41 cellular contexts compared by ENCODE assay signal in the genomic region with DNA sequence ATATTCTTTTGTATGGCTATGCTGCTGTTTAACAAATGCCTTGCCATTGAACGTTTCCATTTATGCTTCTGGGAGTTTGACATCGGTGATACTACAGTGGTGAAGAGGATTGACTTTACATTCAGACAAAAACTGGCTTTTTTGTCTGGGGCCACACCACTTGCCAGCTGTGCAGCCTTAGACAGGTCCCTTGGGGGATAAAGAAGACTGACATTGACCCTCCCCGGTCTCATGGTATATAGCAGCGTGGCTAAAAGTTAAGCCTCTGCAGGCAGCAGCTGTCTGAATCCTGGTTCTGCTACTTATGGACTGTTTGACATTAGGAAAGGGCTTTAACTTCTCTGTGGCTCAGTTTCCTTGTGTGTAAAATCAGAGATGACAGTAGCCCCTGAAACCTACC. TPM values are rescaled to one million over a fixed set of nuclear protein-coding genes. Genes with fewer than 3 reads are reported as not detected.
"Had no signal": no experiment of that assay in that cellular context is flagged by ENCODE, and none has a peak within 500 bp of the region (broad histone marks: within the 10 kb centered on the region; RNA-seq: fewer than 3 reads in every experiment).

No MANE protein-coding gene starts in this region.

- H3K27ac ChIP-seq: adrenal gland, ascending aorta, body of pancreas, brain microvascular endothelial cell, breast epithelium, cardiac muscle cell had no signal

- H3K9me3 Mint-ChIP-seq: activated naive CD4-positive, alpha-beta T cell treated with anti-CD3 and anti-CD28 coated beads for 36 hours; activated naive CD4-positive, alpha-beta T cell treated with anti-CD3 and anti-CD28 coated beads, Interleukin-2, amount 10 ng/mL, durations not matched to agents 7 days and 5 days; activated naive CD4-positive, alpha-beta T cell treated with anti-CD3 and anti-CD28 coated beads, Interleukin-2, amount 50 U/mL, for 24 hours; activated naive CD4-positive, alpha-beta T cell treated with anti-CD3 and anti-CD28 coated beads, Interleukin-2, amount 50 U/mL, for 72 hours; activated naive CD8-positive, alpha-beta T cell treated with anti-CD3 and anti-CD28 coated beads for 36 hours; activated naive CD8-positive, alpha-beta T cell treated with anti-CD3 and anti-CD28 coated beads, Interleukin-2, amount 10 ng/mL, durations not matched to agents 7 days and 5 days; activated naive CD8-positive, alpha-beta T cell treated with anti-CD3 and anti-CD28 coated beads, Interleukin-2, amount 50 U/mL, for 24 hours; activated T-cell treated with anti-CD3 and anti-CD28 coated beads, Interleukin-2, amount 50 U/mL, for 24 hours; activated T-cell treated with anti-CD3 and anti-CD28 coated beads, Interleukin-2, amount 50 U/mL, for 4 hours; activated T-cell treated with anti-CD3 and anti-CD28 coated beads, Interleukin-2, amount 50 U/mL, for 72 hours; activated T-helper 1 cell treated with anti-CD3 and anti-CD28 coated beads, Interleukin-12 subunit alpha, Interleukin-12 subunit beta, Interleukin-2, Interleukin-4 antibody, amounts not matched to agents 30 ng/mL and 10 ng/mL and 1 ng/mL, durations not matched to agents 14 hours and 24 hours and 36 hours; activated T-helper 17 cell treated with anti-CD3 and anti-CD28 coated beads, Interleukin-2, amount 50 U/mL, for 72 hours; activated T-helper 2 cell treated with anti-CD3 and anti-CD28 coated beads, Interferon-gamma antibody, Interleukin-2, Interleukin-4, amounts not matched to agents 10 μg/mL and 5 μg/mL and 100 μg/mL, durations not matched to agents 14 hours and 24 hours and 36 hours; central memory CD8-positive, alpha-beta T cell had no signal

- H3K4me3 ChIP-seq: adrenal gland, ascending aorta, body of pancreas, breast epithelium, cardiac muscle cell had no signal

- H3K27ac Mint-ChIP-seq: activated naive CD4-positive, alpha-beta T cell treated with anti-CD3 and anti-CD28 coated beads for 36 hours; activated naive CD4-positive, alpha-beta T cell treated with anti-CD3 and anti-CD28 coated beads, Interleukin-2, amount 10 ng/mL, durations not matched to agents 7 days and 5 days; activated naive CD4-positive, alpha-beta T cell treated with anti-CD3 and anti-CD28 coated beads, Interleukin-2, amount 50 U/mL, for 24 hours; activated naive CD4-positive, alpha-beta T cell treated with anti-CD3 and anti-CD28 coated beads, Interleukin-2, amount 50 U/mL, for 72 hours; activated naive CD8-positive, alpha-beta T cell; activated naive CD8-positive, alpha-beta T cell treated with anti-CD3 and anti-CD28 coated beads for 36 hours; activated naive CD8-positive, alpha-beta T cell treated with anti-CD3 and anti-CD28 coated beads, Interleukin-2, amount 10 ng/mL, durations not matched to agents 7 days and 5 days; activated naive CD8-positive, alpha-beta T cell treated with anti-CD3 and anti-CD28 coated beads, Interleukin-2, amount 50 U/mL, for 24 hours; activated T-cell treated with anti-CD3 and anti-CD28 coated beads, Interleukin-2, amount 50 U/mL, for 24 hours; activated T-cell treated with anti-CD3 and anti-CD28 coated beads, Interleukin-2, amount 50 U/mL, for 72 hours; activated T-helper 1 cell treated with anti-CD3 and anti-CD28 coated beads, Interleukin-12 subunit alpha, Interleukin-12 subunit beta, Interleukin-2, Interleukin-4 antibody, amounts not matched to agents 30 ng/mL and 10 ng/mL and 1 ng/mL, durations not matched to agents 14 hours and 24 hours and 36 hours; activated T-helper 17 cell treated with anti-CD3 and anti-CD28 coated beads, Interleukin-2, amount 50 U/mL, for 72 hours; activated T-helper 2 cell treated with anti-CD3 and anti-CD28 coated beads, Interferon-gamma antibody, Interleukin-2, Interleukin-4, amounts not matched to agents 10 μg/mL and 5 μg/mL and 100 μg/mL, durations not matched to agents 14 hours and 24 hours and 36 hours; brain had no signal

- H3K4me1 ChIP-seq: adrenal gland, ascending aorta, body of pancreas, breast epithelium had no signal

- H3K27me3 Mint-ChIP-seq: activated naive CD4-positive, alpha-beta T cell treated with anti-CD3 and anti-CD28 coated beads, Interleukin-2, amount 10 ng/mL, durations not matched to agents 7 days and 5 days; activated naive CD8-positive, alpha-beta T cell treated with anti-CD3 and anti-CD28 coated beads, Interleukin-2, amount 10 ng/mL, durations not matched to agents 7 days and 5 days had no signal

- H3K36me3 Mint-ChIP-seq: activated naive CD4-positive, alpha-beta T cell treated with anti-CD3 and anti-CD28 coated beads, Interleukin-2, amount 10 ng/mL, durations not matched to agents 7 days and 5 days; activated naive CD4-positive, alpha-beta T cell treated with anti-CD3 and anti-CD28 coated beads, Interleukin-2, amount 50 U/mL, for 24 hours; activated naive CD4-positive, alpha-beta T cell treated with anti-CD3 and anti-CD28 coated beads, Interleukin-2, amount 50 U/mL, for 72 hours; activated naive CD8-positive, alpha-beta T cell; activated naive CD8-positive, alpha-beta T cell treated with anti-CD3 and anti-CD28 coated beads for 36 hours; activated naive CD8-positive, alpha-beta T cell treated with anti-CD3 and anti-CD28 coated beads, Interleukin-2, amount 10 ng/mL, durations not matched to agents 7 days and 5 days; brain had no signal

- H3K9me3 ChIP-seq: adrenal gland, ascending aorta, body of pancreas, breast epithelium had no signal

- H3K4me3 Mint-ChIP-seq: activated naive CD4-positive, alpha-beta T cell treated with anti-CD3 and anti-CD28 coated beads for 36 hours; activated naive CD4-positive, alpha-beta T cell treated with anti-CD3 and anti-CD28 coated beads, Interleukin-2, amount 10 ng/mL, durations not matched to agents 7 days and 5 days; activated naive CD4-positive, alpha-beta T cell treated with anti-CD3 and anti-CD28 coated beads, Interleukin-2, amount 50 U/mL, for 24 hours; activated naive CD8-positive, alpha-beta T cell; activated naive CD8-positive, alpha-beta T cell treated with anti-CD3 and anti-CD28 coated beads for 36 hours; activated naive CD8-positive, alpha-beta T cell treated with anti-CD3 and anti-CD28 coated beads, Interleukin-2, amount 10 ng/mL, durations not matched to agents 7 days and 5 days; activated naive CD8-positive, alpha-beta T cell treated with anti-CD3 and anti-CD28 coated beads, Interleukin-2, amount 50 U/mL, for 24 hours; activated T-cell treated with anti-CD3 and anti-CD28 coated beads, Interleukin-2, amount 50 U/mL, for 24 hours; activated T-cell treated with anti-CD3 and anti-CD28 coated beads, Interleukin-2, amount 50 U/mL, for 4 hours; activated T-cell treated with anti-CD3 and anti-CD28 coated beads, Interleukin-2, amount 50 U/mL, for 72 hours; activated T-helper 1 cell treated with anti-CD3 and anti-CD28 coated beads, Interleukin-12 subunit alpha, Interleukin-12 subunit beta, Interleukin-2, Interleukin-4 antibody, amounts not matched to agents 30 ng/mL and 10 ng/mL and 1 ng/mL, durations not matched to agents 14 hours and 24 hours and 36 hours; activated T-helper 17 cell treated with anti-CD3 and anti-CD28 coated beads, Interleukin-2, amount 50 U/mL, for 72 hours; brain; central memory CD8-positive, alpha-beta T cell had no signal

- H3K4me1 Mint-ChIP-seq: activated naive CD4-positive, alpha-beta T cell treated with anti-CD3 and anti-CD28 coated beads, Interleukin-2, amount 10 ng/mL, durations not matched to agents 7 days and 5 days; activated naive CD4-positive, alpha-beta T cell treated with anti-CD3 and anti-CD28 coated beads, Interleukin-2, amount 50 U/mL, for 24 hours; activated naive CD8-positive, alpha-beta T cell treated with anti-CD3 and anti-CD28 coated beads for 36 hours; activated naive CD8-positive, alpha-beta T cell treated with anti-CD3 and anti-CD28 coated beads, Interleukin-2, amount 10 ng/mL, durations not matched to agents 7 days and 5 days; activated naive CD8-positive, alpha-beta T cell treated with anti-CD3 and anti-CD28 coated beads, Interleukin-2, amount 50 U/mL, for 24 hours; activated T-helper 17 cell treated with anti-CD3 and anti-CD28 coated beads, Interleukin-2, amount 50 U/mL, for 72 hours; central memory CD8-positive, alpha-beta T cell had no signal

- H3K36me3 ChIP-seq: adrenal gland, ascending aorta, brain microvascular endothelial cell, breast epithelium, cardiac muscle cell had no signal

- H3K27me3 ChIP-seq: adrenal gland, ascending aorta, body of pancreas, brain microvascular endothelial cell, breast epithelium had no signal

- ATAC-seq: activated naive CD4-positive, alpha-beta T cell treated with anti-CD3 and anti-CD28 coated beads, Interleukin-2, amount 50 U/mL, for 72 hours; activated naive CD8-positive, alpha-beta T cell treated with anti-CD3 and anti-CD28 coated beads, Interleukin-2, amount 50 U/mL, for 24 hours; activated T-cell treated with anti-CD3 and anti-CD28 coated beads, Interleukin-2, amount 50 U/mL, for 4 hours; activated T-cell treated with anti-CD3 and anti-CD28 coated beads, Interleukin-2, amount 50 U/mL, for 72 hours; activated T-helper 17 cell treated with anti-CD3 and anti-CD28 coated beads, Interleukin-2, amount 50 U/mL, for 72 hours; body of pancreas had no signal

- DNase-seq: activated effector memory CD4-positive, alpha-beta T cell treated with anti-CD3 and anti-CD28 coated beads, Interleukin-2, amount 50 U/mL, for 16 hours; activated effector memory CD4-positive, alpha-beta T cell treated with Interleukin-2 at 50 U/mL for 16 hours; activated gamma-delta T cell; activated gamma-delta T cell treated with Interleukin-2 at 50 U/mL for 16 hours; activated naive CD4-positive, alpha-beta T cell; activated naive CD4-positive, alpha-beta T cell treated with anti-CD3 and anti-CD28 coated beads for 36 hours; activated naive CD4-positive, alpha-beta T cell treated with anti-CD3 and anti-CD28 coated beads, Interleukin-2, amount 10 ng/mL, durations not matched to agents 7 days and 5 days; activated naive CD4-positive, alpha-beta T cell treated with anti-CD3 and anti-CD28 coated beads, Interleukin-2, amount 50 U/mL, for 16 hours; activated naive CD4-positive, alpha-beta T cell treated with Interleukin-2 at 50 U/mL for 16 hours; activated naive CD8-positive, alpha-beta T cell treated with anti-CD3 and anti-CD28 coated beads for 36 hours; activated naive CD8-positive, alpha-beta T cell treated with anti-CD3 and anti-CD28 coated beads, Interleukin-2, amount 10 ng/mL, durations not matched to agents 7 days and 5 days; activated naive CD8-positive, alpha-beta T cell treated with anti-CD3 and anti-CD28 coated beads, Interleukin-2, amount 50 U/mL, for 24 hours; activated T-cell treated with anti-CD3 and anti-CD28 coated beads, Interleukin-2, amount 50 U/mL, for 24 hours; activated T-cell treated with anti-CD3 and anti-CD28 coated beads, Interleukin-2, amount 50 U/mL, for 4 hours; activated T-cell treated with anti-CD3 and anti-CD28 coated beads, Interleukin-2, amount 50 U/mL, for 48 hours; activated T-cell treated with anti-CD3 and anti-CD28 coated beads, Interleukin-2, amount 50 U/mL, for 72 hours; adrenal gland; amniotic stem cell; amygdala; anterior cingulate cortex; aorta; body of pancreas; brain microvascular endothelial cell; caudate nucleus; central memory CD4-positive, alpha-beta T cell; cerebellar nuclear complex had no signal

RNA-seq across cellular contexts. Expression of a gene that starts 42.0 kb away (rescaled TPM):
- total RNA-seq: activated naive CD4-positive, alpha-beta T cell treated with anti-CD3 and anti-CD28 coated beads for 36 hours; activated naive CD4-positive, alpha-beta T cell treated with anti-CD3 and anti-CD28 coated beads, Interleukin-2, amount 50 U/mL, for 72 hours; activated naive CD8-positive, alpha-beta T cell treated with anti-CD3 and anti-CD28 coated beads for 36 hours; activated naive CD8-positive, alpha-beta T cell treated with anti-CD3 and anti-CD28 coated beads, Interleukin-2, amount 10 ng/mL, durations not matched to agents 7 days and 5 days; activated T-cell treated with anti-CD3 and anti-CD28 coated beads, Interleukin-2, amount 50 U/mL, for 4 hours; activated T-cell treated with anti-CD3 and anti-CD28 coated beads, Interleukin-2, amount 50 U/mL, for 72 hours; activated T-helper 1 cell treated with anti-CD3 and anti-CD28 coated beads, Interleukin-12 subunit alpha, Interleukin-12 subunit beta, Interleukin-2, Interleukin-4 antibody, amounts not matched to agents 30 ng/mL and 10 ng/mL and 1 ng/mL, durations not matched to agents 14 hours and 24 hours and 36 hours; activated T-helper 17 cell treated with anti-CD3 and anti-CD28 coated beads, Interleukin-2, amount 50 U/mL, for 72 hours; activated T-helper 2 cell treated with anti-CD3 and anti-CD28 coated beads, Interferon-gamma antibody, Interleukin-2, Interleukin-4, amounts not matched to agents 10 μg/mL and 5 μg/mL and 100 μg/mL, durations not matched to agents 14 hours and 24 hours and 36 hours; adrenal gland; aorta; ascending aorta; astrocyte; breast epithelium; bronchial epithelial cell; cardiac muscle cell; cardiac septum; chondrocyte had no signal
